In genomic region chr2:109722026-109722425, GRCh38 we compare ENCODE assay signal across 19 cellular contexts.
DNase-seq lines count a peak whose midpoint lies in the region; ATAC-seq lines count a peak whose summit lies in the region.
"Had no signal": no experiment of that assay in that cellular context is flagged by ENCODE, and none has a peak within 500 bp of the region (broad histone marks: within the 10 kb centered on the region; RNA-seq: fewer than 3 reads in every experiment).

No MANE protein-coding gene starts in this region.

- DNase-seq in activated CD8-positive, alpha-beta memory T cell treated with anti-CD3 and anti-CD28 coated beads, Interleukin-2, amount 50 U/mL, for 48 hours: peak; percentile 28
- DNase-seq in activated CD8-positive, alpha-beta memory T cell treated with anti-CD3 and anti-CD28 coated beads, Interleukin-2, amount 50 U/mL, for 4 hours: no peak
- DNase-seq in glomerular visceral epithelial cell (ENCODE audit: extremely low spot score) (peak; percentile 25), mesenteric fat pad (ENCODE audit: low spot score) (peak; percentile 28), ureter (ENCODE audit: low spot score) (peak; percentile 50), putamen (ENCODE audit: low spot score) (no peak), GOT3 (lab: John Stamatoyannopoulos, UW) (no peak)
- DNase-seq: activated CD8-positive, alpha-beta T cell treated with anti-CD3 and anti-CD28 coated beads, Interleukin-2, amount 10 ng/mL, durations not matched to agents 7 days and 5 days; activated naive CD4-positive, alpha-beta T cell; cerebellar nuclear complex; COR-L47; hippocampal formation; KBM-7; NCI-H146; NK-92 treated with Interleukin-12 subunit alpha and Interleukin-12 subunit beta, amount 100 ng/mL, for 24 hours; SJCRH30; stimulated activated CD4-positive, alpha-beta T cell treated with anti-CD3 and anti-CD28 coated beads, Interleukin-15, amount 100 ng/mL, for 24 hours had no signal

- ATAC-seq in HG02840 (IDR thresholded peaks at IDR 0.05; ENCODE audit: low FRiP score, unreplicated experiment): no peak
- ATAC-seq: activated CD8-positive, alpha-beta T cell treated with anti-CD3 and anti-CD28 coated beads, Interleukin-2, amount 10 ng/mL, durations not matched to agents 7 days and 5 days; HCT116 had no signal

Comparison
In these comparisons a context has a peak if more than half of its experiments do, and no peak if none do; other contexts are left out.
1. DNase-seq: peak in activated CD8-positive, alpha-beta memory T cell treated with anti-CD3 and anti-CD28 coated beads, Interleukin-2, amount 50 U/mL, for 48 hours (single experiment), glomerular visceral epithelial cell (single experiment), mesenteric fat pad (single experiment) and ureter (single experiment); none in activated CD8-positive, alpha-beta memory T cell treated with anti-CD3 and anti-CD28 coated beads, Interleukin-2, amount 50 U/mL, for 4 hours (single experiment), putamen (single experiment) and GOT3 (single experiment).